19 cellular contexts compared by ENCODE assay signal in genomic region chr17:40286473-40286872, GRCh38.
"Had no signal": no experiment of that assay in that cellular context is flagged by ENCODE, and none has a peak within 500 bp of the region (broad histone marks: within the 10 kb centered on the region; RNA-seq: fewer than 3 reads in every experiment).

No MANE protein-coding gene starts in this region.

- DNase-seq: activated CD4-positive, alpha-beta T cell treated with anti-CD3 and anti-CD28 coated beads for 48 hours; activated CD4-positive, CD25-positive, alpha-beta regulatory T cell; activated CD8-positive, alpha-beta memory T cell treated with anti-CD3 and anti-CD28 coated beads for 24 hours; activated CD8-positive, alpha-beta memory T cell treated with anti-CD3 and anti-CD28 coated beads, Interleukin-2, amount 50 U/mL, for 4 hours; activated gamma-delta T cell; anterior cingulate cortex; body of pancreas; heart left ventricle; left colon; mesenchymal stem cell; mucosa of descending colon; retina; stimulated activated CD4-positive, alpha-beta T cell treated with anti-CD3 and anti-CD28 coated beads, Interleukin-2, amount 100 ng/mL, for 48 hours; stimulated activated CD8-positive, alpha-beta memory T cell treated with anti-CD3 and anti-CD28 coated beads, Interleukin-4, amount 100 ng/mL, for 48 hours; stimulated activated naive B cell treated with anti-CD40 and anti-IgM and Interleukin-4, amounts not matched to agents 10 μg/mL and 1 μg/mL and 100 μg/mL, for 72 hours; transverse colon; uterus had no signal

- ATAC-seq: body of pancreas, left colon, mucosa of descending colon had no signal

- H3K27me3 Mint-ChIP-seq: stimulated activated naive B cell treated with anti-CD40 and anti-IgM and Interleukin-4, amounts not matched to agents 10 μg/mL and 1 μg/mL and 100 μg/mL, for 72 hours had no signal

- H3K27ac Mint-ChIP-seq: neural progenitor cell had no signal

- H3K4me3 Mint-ChIP-seq: stimulated activated naive B cell treated with anti-CD40 and anti-IgM and Interleukin-4, amounts not matched to agents 10 μg/mL and 1 μg/mL and 100 μg/mL, for 72 hours; T-helper 1 cell treated with Interleukin-12 subunit alpha and Interleukin-12 subunit beta and Interleukin-4 antibody, amounts not matched to agents 30 μg/mL and 1 μg/mL, for 36 hours had no signal

- H3K9me3 Mint-ChIP-seq: neural progenitor cell; stimulated activated naive B cell treated with anti-CD40 and anti-IgM and Interleukin-4, amounts not matched to agents 10 μg/mL and 1 μg/mL and 100 μg/mL, for 72 hours; T-helper 1 cell treated with Interleukin-12 subunit alpha and Interleukin-12 subunit beta and Interleukin-4 antibody, amounts not matched to agents 30 μg/mL and 1 μg/mL, for 36 hours had no signal
